In the genomic region with DNA sequence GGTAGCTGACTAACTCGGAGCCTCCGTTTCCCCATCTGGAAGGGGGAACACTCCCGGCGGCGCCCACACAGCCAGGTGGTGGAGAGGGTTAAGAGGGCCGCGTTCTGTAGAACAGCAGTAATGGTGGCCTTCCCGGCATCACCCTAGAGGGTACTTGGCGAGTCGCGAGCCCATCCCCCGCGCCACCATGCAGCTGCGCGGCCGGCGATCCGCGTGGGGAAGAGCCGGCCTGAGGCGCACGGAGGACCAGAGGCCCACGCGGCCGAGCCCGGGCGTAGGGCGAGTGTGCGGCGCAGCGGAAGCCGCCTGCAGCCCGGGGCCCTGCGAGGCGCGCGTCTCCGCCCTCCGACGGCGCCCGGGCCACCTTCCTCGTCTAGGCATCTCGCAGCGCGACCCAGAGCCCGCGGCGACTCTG, we compare ENCODE assay signal across 8 cellular contexts. TPM values are rescaled to one million over a fixed set of nuclear protein-coding genes. Genes with fewer than 3 reads are reported as not detected.
DNase-seq lines count a peak whose midpoint lies in the region; ATAC-seq and TF ChIP-seq lines count a peak whose summit lies in the region.

No MANE protein-coding gene starts in this region.

- H3K36me3 ChIP-seq in CD4-positive, alpha-beta memory T cell (ENCODE audit: insufficient read depth, low read length), result no peaks in the 10 kb centered on the region
- H3K36me3 ChIP-seq in thyroid gland, result no peaks in the 10 kb centered on the region

- no peaks in the 10 kb centered on the region for H3K27me3 ChIP-seq in CD4-positive, alpha-beta memory T cell (ENCODE audit: insufficient read depth, low read length)
- H3K27me3 ChIP-seq in thyroid gland, result no peaks in the 10 kb centered on the region

- DNase-seq in CD4-positive, alpha-beta memory T cell, result peak; percentile 22 to 54 (median 44)
- peak; percentile 46 to 47 for DNase-seq in activated CD4-positive, alpha-beta T cell treated with anti-CD3 and anti-CD28 coated beads, Interleukin-2, amount 50 U/mL, for 48 hours
- no peak for DNase-seq in epithelial cell of esophagus (ENCODE audit: low read depth)
- peak; percentile 45 for DNase-seq in natural killer cell
- DNase-seq in thyroid gland, result peak in 1 of 2 donors; percentile 48
- no peak for DNase-seq in NCI-H774 (lab: John Stamatoyannopoulos, UW)

- peaks cover 0 to 3% of the 10 kb centered on the region in 2 donors for H3K36me3 Mint-ChIP-seq in CD4-positive, alpha-beta memory T cell
- H3K36me3 Mint-ChIP-seq in natural killer cell, result no peaks in the 10 kb centered on the region

- peak overlapping the region; percentile 62 for H3K27ac ChIP-seq in CD4-positive, alpha-beta memory T cell (ENCODE audit: low read depth, low read length)
- H3K27ac ChIP-seq in thyroid gland, result peak overlapping the region; percentile 76 to 95 (median 88)

- ATAC-seq in GM19463 (IDR thresholded peaks at IDR 0.05; ENCODE audit: unreplicated experiment) (peak; percentile 36), HG03558 (IDR thresholded peaks at IDR 0.05; ENCODE audit: extremely low read depth, unreplicated experiment) (peak; percentile 15), natural killer cell (peak; percentile 69 to 78 (median 70))

- H3K27ac Mint-ChIP-seq in CD4-positive, alpha-beta memory T cell, result peak overlapping the region; percentile 78 to 91 (median 88)
- peak overlapping the region; percentile 38 to 75 for H3K27ac Mint-ChIP-seq in natural killer cell

- WGBS in thyroid gland, 2 donors, result 0% methylated on average over 1 to 5 of the region's 49 CpGs

- H3K4me1 Mint-ChIP-seq in CD4-positive, alpha-beta memory T cell, result peaks cover 20 to 45% (median 36%) of the 10 kb centered on the region in 4 donors
- H3K4me1 Mint-ChIP-seq in natural killer cell, result peaks cover 13 to 37% of the 10 kb centered on the region in 2 donors

- CTCF ChIA-PET in CD4-positive, alpha-beta memory T cell (lab: Charles Lee; ENCODE audit: partially characterized antibody), result interaction anchor here (0.6 to 1.0 kb wide), 2 partner anchors 45 to 362 kb away, joined by 3 read pairs; no protein-coding TSS in a partner anchor

- no peak for TF ChIP-seq POLR2A in thyroid gland (IDR thresholded peaks at IDR 0.05)

- H3K9me3 ChIP-seq in CD4-positive, alpha-beta memory T cell (ENCODE audit: control insufficient read depth in 1 of 2, low read length in 2 of 2), result no peaks in the 10 kb centered on the region
- no peaks in the 10 kb centered on the region for H3K9me3 ChIP-seq in thyroid gland

- POLR2A ChIA-PET in CD4-positive, alpha-beta memory T cell (lab: Charles Lee; ENCODE audit: partially characterized antibody), result interaction anchor here (1.2 to 3.8 kb wide), 4 partner anchors 14 to 125 kb away, joined by 3 to 15 read pairs (median 4); a partner anchor contains a TSS

- no peaks in the 10 kb centered on the region for H3K9me3 Mint-ChIP-seq in CD4-positive, alpha-beta memory T cell
- no peaks in the 10 kb centered on the region for H3K9me3 Mint-ChIP-seq in natural killer cell

- H3K4me3 ChIP-seq in CD4-positive, alpha-beta memory T cell (ENCODE audit: low read length in 2 of 2), result peak overlapping the region; percentile 79 to 90
- H3K4me3 ChIP-seq in epithelial cell of esophagus (ENCODE audit: low read length) (peak overlapping the region; percentile 82), thyroid gland (replicated peaks in 1 of 3) (peak overlapping the region; percentile 47 to 95 (median 94))

- no peak for TF ChIP-seq CTCF in epithelial cell of esophagus (IDR thresholded peaks at IDR 0.05; ENCODE audit: insufficient read depth, low read depth, low read length, missing control alignments)
- TF ChIP-seq CTCF in natural killer cell (IDR thresholded peaks at IDR 0.05), result no peak
- TF ChIP-seq CTCF in thyroid gland (IDR thresholded peaks at IDR 0.05), result no peak

- intact Hi-C loops in CD4-positive, alpha-beta memory T cell (cut with micrococcal nuclease), result loop anchor here (1.0 kb wide), 1 partner anchor 92 kb away; a partner anchor contains a TSS
- intact Hi-C loops in natural killer cell (cut with micrococcal nuclease) (no loop called here), thyroid gland (cut with DNase I) (no loop called here)

- no peaks in the 10 kb centered on the region for H3K27me3 Mint-ChIP-seq in CD4-positive, alpha-beta memory T cell
- no peaks in the 10 kb centered on the region for H3K27me3 Mint-ChIP-seq in natural killer cell (ENCODE audit: low read depth in 2 of 2)

- H3K4me3 Mint-ChIP-seq in CD4-positive, alpha-beta memory T cell, result peak overlapping the region; percentile 91 to 95 (median 92)
- H3K4me3 Mint-ChIP-seq in natural killer cell, result peak overlapping the region; percentile 89

- H3K4me1 ChIP-seq in CD4-positive, alpha-beta memory T cell (ENCODE audit: insufficient read depth, low read length), result peaks cover 42% of the 10 kb centered on the region
- peaks cover 36 to 61% of the 10 kb centered on the region in 2 donors for H3K4me1 ChIP-seq in thyroid gland

RNA-seq across cellular contexts. Expression of a gene that starts 0.5 kb away (rescaled TPM):
- total RNA-seq in CD4-positive, alpha-beta memory T cell, result 10 to 100 TPM; 75.6 to 87.9 TPM
- 10 to 100 TPM; 49.3 to 75.6 TPM for polyA plus RNA-seq in CD4-positive, alpha-beta memory T cell
- total RNA-seq in natural killer cell (100 to 1,000 TPM in 2 of 3 donors, 10 to 100 TPM in 1; 82.9 to 126 (median 107) TPM), thyroid gland (100 to 1,000 TPM; 468 to 962 (median 800) TPM)

Comparison
In these comparisons a context has a peak if more than half of its experiments do, and no peak if none do; other contexts are left out.
1. DNase-seq: peak in CD4-positive, alpha-beta memory T cell (5 of 5), activated CD4-positive, alpha-beta T cell treated with anti-CD3 and anti-CD28 coated beads, Interleukin-2, amount 50 U/mL, for 48 hours (2 of 2) and natural killer cell (single experiment); none in epithelial cell of esophagus (single experiment) and NCI-H774 (single experiment).
2. ATAC-seq: peak in every context shown above with its lines; median percentile 70 in natural killer cell; 36 in GM19463; 15 in HG03558.
3. Peak in every context shown above with its lines, with median percentiles within 50 percentile points of each other: H3K4me3 ChIP-seq.